Comparison of ENCODE assay signal across 14 cellular contexts in genomic region chr16:23874613-23875294, GRCh38. TPM values are rescaled to one million over a fixed set of nuclear protein-coding genes. Genes with fewer than 3 reads are reported as not detected.
DNase-seq lines count a peak whose midpoint lies in the region; ATAC-seq, FAIRE-seq and TF ChIP-seq lines count a peak whose summit lies in the region.
"Had no signal": no experiment of that assay in that cellular context is flagged by ENCODE, and none has a peak within 500 bp of the region (broad histone marks: within the 10 kb centered on the region; RNA-seq: fewer than 3 reads in every experiment).

No MANE protein-coding gene starts in this region.

- 67 to 88% methylated on average over 3 to 5 of the region's 5 CpGs for WGBS in transverse colon (ENCODE audit: low coverage in 1 of 2), 2 donors

- DNase-seq in activated naive CD4-positive, alpha-beta T cell treated with anti-CD3 and anti-CD28 coated beads for 36 hours: no peak
- DNase-seq in activated naive CD4-positive, alpha-beta T cell treated with anti-CD3 and anti-CD28 coated beads, Interleukin-2, amount 10 ng/mL, durations not matched to agents 7 days and 5 days: no peak
- DNase-seq in OCI-M1 (lab: John Stamatoyannopoulos, UW) (peak; percentile 50), H54 (ENCODE audit: insufficient read length, low spot score) (no peak), NCI-H526 treated with DMSO at 0.1 percent for 48 hours (lab: John Stamatoyannopoulos, UW) (no peak), transverse colon (no peak)
- no peak for DNase-seq in central memory CD8-positive, alpha-beta T cell (ENCODE audit: low spot score in 2 of 2)
- DNase-seq: DMS79; kidney; stimulated activated CD8-positive, alpha-beta memory T cell treated with anti-CD3 and anti-CD28 coated beads, Interleukin-4, amount 100 ng/mL, for 48 hours had no signal

- in situ Hi-C loops in transverse colon (cut with MboI; ENCODE audit: low pct_ligation_motif_present in 1 of 4, low pct_unique_long_range_greater_than_20kb in 1 of 4, low sequenced_read_pairs in 3 of 4): no loop called here

- H3K4me1 ChIP-seq in transverse colon: no peaks in the 10 kb centered on the region
- H3K4me1 ChIP-seq: ascending aorta had no signal

- TF ChIP-seq CTCF in transverse colon (IDR thresholded peaks at IDR 0.05): no peak

- no peaks in the 10 kb centered on the region for H3K36me3 ChIP-seq in transverse colon
- H3K36me3 ChIP-seq: ascending aorta had no signal

- peak overlapping the region; percentile 66 for H3K27ac Mint-ChIP-seq in activated naive CD4-positive, alpha-beta T cell treated with anti-CD3 and anti-CD28 coated beads for 36 hours
- H3K27ac Mint-ChIP-seq in activated naive CD4-positive, alpha-beta T cell treated with anti-CD3 and anti-CD28 coated beads, Interleukin-2, amount 10 ng/mL, durations not matched to agents 7 days and 5 days: no peak overlapping the region
- H3K27ac Mint-ChIP-seq in central memory CD8-positive, alpha-beta T cell (ENCODE audit: low read depth): peak overlapping the region; percentile 68
- H3K27ac Mint-ChIP-seq in stimulated activated memory B cell treated with anti-CD40 and anti-IgM and Interleukin-4, amounts not matched to agents 10 μg/mL and 1 μg/mL and 100 μg/mL, for 72 hours: peak overlapping the region; percentile 63

- no peaks in the 10 kb centered on the region for H3K9me3 Mint-ChIP-seq in activated naive CD4-positive, alpha-beta T cell treated with anti-CD3 and anti-CD28 coated beads for 36 hours
- H3K9me3 Mint-ChIP-seq in activated naive CD4-positive, alpha-beta T cell treated with anti-CD3 and anti-CD28 coated beads, Interleukin-2, amount 10 ng/mL, durations not matched to agents 7 days and 5 days: no peaks in the 10 kb centered on the region
- no peaks in the 10 kb centered on the region for H3K9me3 Mint-ChIP-seq in central memory CD8-positive, alpha-beta T cell
- no peaks in the 10 kb centered on the region for H3K9me3 Mint-ChIP-seq in stimulated activated memory B cell treated with anti-CD40 and anti-IgM and Interleukin-4, amounts not matched to agents 10 μg/mL and 1 μg/mL and 100 μg/mL, for 72 hours

- TF ChIP-seq POLR2A in H54 (IDR thresholded peaks at IDR 0.05; ENCODE audit: low read depth, low read length): no peak
- TF ChIP-seq POLR2A in transverse colon (IDR thresholded peaks at IDR 0.05): no peak

- H3K27me3 ChIP-seq in transverse colon: no peaks in the 10 kb centered on the region
- H3K27me3 ChIP-seq: ascending aorta had no signal

- intact Hi-C loops in activated naive CD4-positive, alpha-beta T cell treated with anti-CD3 and anti-CD28 coated beads for 36 hours (cut with micrococcal nuclease): no loop called here
- intact Hi-C loops in transverse colon (cut with DNase I; ENCODE audit: low total_unique reads): no loop called here

- no peak for FAIRE-seq in H54 (lab: Jason Lieb, UNC)
- FAIRE-seq: GM12878, kidney had no signal

- TF ChIP-seq EP300 in transverse colon (IDR thresholded peaks at IDR 0.05; ENCODE audit: low read depth): no peak

- peaks cover 62% of the 10 kb centered on the region for H3K4me1 Mint-ChIP-seq in activated naive CD4-positive, alpha-beta T cell treated with anti-CD3 and anti-CD28 coated beads for 36 hours (ENCODE audit: low read depth)
- peaks cover 56% of the 10 kb centered on the region for H3K4me1 Mint-ChIP-seq in activated naive CD4-positive, alpha-beta T cell treated with anti-CD3 and anti-CD28 coated beads, Interleukin-2, amount 10 ng/mL, durations not matched to agents 7 days and 5 days
- H3K4me1 Mint-ChIP-seq in central memory CD8-positive, alpha-beta T cell: peaks cover 80% of the 10 kb centered on the region
- peaks cover 78% of the 10 kb centered on the region for H3K4me1 Mint-ChIP-seq in stimulated activated memory B cell treated with anti-CD40 and anti-IgM and Interleukin-4, amounts not matched to agents 10 μg/mL and 1 μg/mL and 100 μg/mL, for 72 hours

- H3K36me3 Mint-ChIP-seq in activated naive CD4-positive, alpha-beta T cell treated with anti-CD3 and anti-CD28 coated beads for 36 hours (ENCODE audit: low read depth): no peaks in the 10 kb centered on the region
- peaks cover 16% of the 10 kb centered on the region for H3K36me3 Mint-ChIP-seq in activated naive CD4-positive, alpha-beta T cell treated with anti-CD3 and anti-CD28 coated beads, Interleukin-2, amount 10 ng/mL, durations not matched to agents 7 days and 5 days
- peaks cover 18% of the 10 kb centered on the region for H3K36me3 Mint-ChIP-seq in central memory CD8-positive, alpha-beta T cell (ENCODE audit: insufficient read depth)
- peaks cover 35% of the 10 kb centered on the region for H3K36me3 Mint-ChIP-seq in stimulated activated memory B cell treated with anti-CD40 and anti-IgM and Interleukin-4, amounts not matched to agents 10 μg/mL and 1 μg/mL and 100 μg/mL, for 72 hours

- no peak overlapping the region for H3K4me3 Mint-ChIP-seq in activated naive CD4-positive, alpha-beta T cell treated with anti-CD3 and anti-CD28 coated beads for 36 hours
- H3K4me3 Mint-ChIP-seq in activated naive CD4-positive, alpha-beta T cell treated with anti-CD3 and anti-CD28 coated beads, Interleukin-2, amount 10 ng/mL, durations not matched to agents 7 days and 5 days: no peak overlapping the region
- H3K4me3 Mint-ChIP-seq in central memory CD8-positive, alpha-beta T cell: no peak overlapping the region
- no peak overlapping the region for H3K4me3 Mint-ChIP-seq in stimulated activated memory B cell treated with anti-CD40 and anti-IgM and Interleukin-4, amounts not matched to agents 10 μg/mL and 1 μg/mL and 100 μg/mL, for 72 hours

- ATAC-seq in central memory CD8-positive, alpha-beta T cell (replicated peaks; ENCODE audit: extremely low read depth, poor library complexity, severe bottlenecking): no peak
- ATAC-seq in stimulated activated memory B cell treated with anti-CD40 and anti-IgM and Interleukin-4, amounts not matched to agents 10 μg/mL and 1 μg/mL and 100 μg/mL, for 72 hours: no peak
- ATAC-seq: GM12878 had no signal

- no peaks in the 10 kb centered on the region for H3K9me3 ChIP-seq in transverse colon
- H3K9me3 ChIP-seq: ascending aorta had no signal

- CTCF ChIA-PET in activated naive CD4-positive, alpha-beta T cell treated with anti-CD3 and anti-CD28 coated beads for 36 hours (lab: Charles Lee): interaction anchor here (0.6 to 1.2 kb wide), 2 partner anchors 11 to 114 kb away, joined by 4 to 5 read pairs; no protein-coding TSS in a partner anchor
- CTCF ChIA-PET in activated naive CD4-positive, alpha-beta T cell treated with anti-CD3 and anti-CD28 coated beads, Interleukin-2, amount 10 ng/mL, durations not matched to agents 7 days and 5 days (lab: Charles Lee): interaction anchor here (1.0 to 2.0 kb wide), 2 partner anchors 13 to 136 kb away, joined by 3 to 7 read pairs; no protein-coding TSS in a partner anchor

- H3K27me3 Mint-ChIP-seq in activated naive CD4-positive, alpha-beta T cell treated with anti-CD3 and anti-CD28 coated beads for 36 hours (ENCODE audit: low read depth): no peaks in the 10 kb centered on the region
- H3K27me3 Mint-ChIP-seq in activated naive CD4-positive, alpha-beta T cell treated with anti-CD3 and anti-CD28 coated beads, Interleukin-2, amount 10 ng/mL, durations not matched to agents 7 days and 5 days: no peaks in the 10 kb centered on the region
- H3K27me3 Mint-ChIP-seq in central memory CD8-positive, alpha-beta T cell: no peaks in the 10 kb centered on the region
- H3K27me3 Mint-ChIP-seq in stimulated activated memory B cell treated with anti-CD40 and anti-IgM and Interleukin-4, amounts not matched to agents 10 μg/mL and 1 μg/mL and 100 μg/mL, for 72 hours: no peaks in the 10 kb centered on the region

- no peak overlapping the region for H3K4me3 ChIP-seq in transverse colon
- H3K4me3 ChIP-seq: ascending aorta, GM12878 had no signal

- H3K27ac ChIP-seq in transverse colon: no peak overlapping the region
- H3K27ac ChIP-seq: ascending aorta had no signal

RNA-seq across cellular contexts. Expression of gene PRKCB, which starts 39.0 kb away (rescaled TPM):
- 10 to 100 TPM; 37.1 to 38.9 TPM for total RNA-seq in activated naive CD4-positive, alpha-beta T cell treated with anti-CD3 and anti-CD28 coated beads for 36 hours
- 10 to 100 TPM in 2 of 4 donors, 1 to 10 TPM in 2; 9.0 to 28.3 (median 15.2) TPM for total RNA-seq in transverse colon
- total RNA-seq: pulmonary artery endothelial cell had no signal
